ENCODE assay signal across 13 cellular contexts in genomic region chr10:86363833-86364511, GRCh38. TPM values are rescaled to one million over a fixed set of nuclear protein-coding genes. Genes with fewer than 3 reads are reported as not detected.
DNase-seq lines count a peak whose midpoint lies in the region; ATAC-seq and TF ChIP-seq lines count a peak whose summit lies in the region.
"Had no signal": no experiment of that assay in that cellular context is flagged by ENCODE, and none has a peak within 500 bp of the region (broad histone marks: within the 10 kb centered on the region; RNA-seq: fewer than 3 reads in every experiment).

No MANE protein-coding gene starts in this region.

- TF ChIP-seq EP300 in sigmoid colon (IDR thresholded peaks at IDR 0.05): no peak

- WGBS in sigmoid colon, 2 donors: 27 to 29% methylated on average over 30 of the region's 30 CpGs

- peaks cover 86% of the 10 kb centered on the region for H3K27me3 ChIP-seq in iPS-20b (ENCODE audit: insufficient read depth, low read length)
- H3K27me3 ChIP-seq in sigmoid colon: peaks cover 28 to 58% (median 49%) of the 10 kb centered on the region in 3 donors
- H3K27me3 ChIP-seq: uterus had no signal

- no peak overlapping the region for H3K4me3 ChIP-seq in NB4 (ENCODE audit: low read depth, low read length)
- peak overlapping the region; percentile 66; the same call in 1 of the 2 replicates for H3K4me3 ChIP-seq in iPS-20b (ENCODE audit: low read length)
- peak overlapping the region in 2 of 4 donors; percentile 26 to 35 for H3K4me3 ChIP-seq in sigmoid colon

- intact Hi-C loops in activated CD4-positive, alpha-beta memory T cell treated with anti-CD3 and anti-CD28 coated beads for 36 hours (cut with micrococcal nuclease): no loop called here
- intact Hi-C loops in sigmoid colon (cut with DNase I): loop anchor here (10.0 kb wide), 1 partner anchor 569 kb away; no protein-coding TSS in a partner anchor

- peaks cover 65% of the 10 kb centered on the region for H3K27me3 Mint-ChIP-seq in activated CD4-positive, alpha-beta memory T cell treated with anti-CD3 and anti-CD28 coated beads, Interleukin-2, amount 10 ng/mL, durations not matched to agents 7 days and 5 days
- peaks cover 49% of the 10 kb centered on the region for H3K27me3 Mint-ChIP-seq in activated CD4-positive, alpha-beta memory T cell treated with anti-CD3 and anti-CD28 coated beads for 36 hours

- H3K27ac ChIP-seq in iPS-20b (ENCODE audit: low read length) (no peak overlapping the region), sigmoid colon (no peak overlapping the region)
- H3K27ac ChIP-seq: uterus had no signal

- POLR2A ChIA-PET in activated CD4-positive, alpha-beta memory T cell treated with anti-CD3 and anti-CD28 coated beads, Interleukin-2, amount 10 ng/mL, durations not matched to agents 7 days and 5 days (lab: Charles Lee): no interaction called here
- POLR2A ChIA-PET in activated CD4-positive, alpha-beta memory T cell treated with anti-CD3 and anti-CD28 coated beads for 36 hours (lab: Charles Lee): no interaction called here

- no peak overlapping the region for H3K27ac Mint-ChIP-seq in activated CD4-positive, alpha-beta memory T cell treated with anti-CD3 and anti-CD28 coated beads, Interleukin-2, amount 10 ng/mL, durations not matched to agents 7 days and 5 days
- no peak overlapping the region for H3K27ac Mint-ChIP-seq in activated CD4-positive, alpha-beta memory T cell treated with anti-CD3 and anti-CD28 coated beads for 36 hours

- CTCF ChIA-PET in activated CD4-positive, alpha-beta memory T cell treated with anti-CD3 and anti-CD28 coated beads, Interleukin-2, amount 10 ng/mL, durations not matched to agents 7 days and 5 days (lab: Charles Lee): no interaction called here
- CTCF ChIA-PET in activated CD4-positive, alpha-beta memory T cell treated with anti-CD3 and anti-CD28 coated beads for 36 hours (lab: Charles Lee): no interaction called here

- H3K9me3 ChIP-seq in iPS-20b (ENCODE audit: insufficient read depth, low read depth, low read length) (no peaks in the 10 kb centered on the region; the same call in 1 of the 2 replicates), sigmoid colon (no peaks in the 10 kb centered on the region)
- H3K9me3 ChIP-seq: uterus had no signal

- no peaks in the 10 kb centered on the region for H3K4me1 ChIP-seq in iPS-20b (ENCODE audit: insufficient read depth, low read length)
- H3K4me1 ChIP-seq in sigmoid colon: peaks cover 0 to 49% (median 39%) of the 10 kb centered on the region in 4 donors

- H3K36me3 ChIP-seq in iPS-20b (ENCODE audit: insufficient read depth, low read depth, low read length): no peaks in the 10 kb centered on the region
- H3K36me3 ChIP-seq in sigmoid colon: no peaks in the 10 kb centered on the region
- H3K36me3 ChIP-seq: uterus had no signal

- TF ChIP-seq POLR2A in NB4 (IDR thresholded peaks at IDR 0.05; ENCODE audit: extremely low read depth, insufficient read length) (no peak), sigmoid colon (IDR thresholded peaks at IDR 0.05) (no peak)

- DNase-seq in activated CD4-positive, alpha-beta memory T cell treated with anti-CD3 and anti-CD28 coated beads, Interleukin-2, amount 10 ng/mL, durations not matched to agents 7 days and 5 days: no peak
- no peak for DNase-seq in activated CD4-positive, alpha-beta memory T cell treated with anti-CD3 and anti-CD28 coated beads for 36 hours
- DNase-seq in NB4 (ENCODE audit: low read depth) (peak; percentile 32), sigmoid colon (peak; percentile 57), NOMO-1 (lab: John Stamatoyannopoulos, UW; ENCODE audit: unreplicated experiment in 2 of 2) (no peak)
- DNase-seq: activated T-cell treated with anti-CD3 and anti-CD28 coated beads for 4 hours, cortex of kidney, T-cell, uterus had no signal

- H3K4me3 Mint-ChIP-seq in activated CD4-positive, alpha-beta memory T cell treated with anti-CD3 and anti-CD28 coated beads, Interleukin-2, amount 10 ng/mL, durations not matched to agents 7 days and 5 days: peak overlapping the region; percentile 17
- H3K4me3 Mint-ChIP-seq in activated CD4-positive, alpha-beta memory T cell treated with anti-CD3 and anti-CD28 coated beads for 36 hours: no peak overlapping the region

- H3K9me3 Mint-ChIP-seq in activated CD4-positive, alpha-beta memory T cell treated with anti-CD3 and anti-CD28 coated beads, Interleukin-2, amount 10 ng/mL, durations not matched to agents 7 days and 5 days: no peaks in the 10 kb centered on the region
- H3K9me3 Mint-ChIP-seq in activated CD4-positive, alpha-beta memory T cell treated with anti-CD3 and anti-CD28 coated beads for 36 hours: no peaks in the 10 kb centered on the region
- H3K9me3 Mint-ChIP-seq: T-cell had no signal

- no peak overlapping the region for H3K9ac ChIP-seq in iPS-20b (ENCODE audit: low read depth, low read length)

- H3K4me1 Mint-ChIP-seq in activated CD4-positive, alpha-beta memory T cell treated with anti-CD3 and anti-CD28 coated beads, Interleukin-2, amount 10 ng/mL, durations not matched to agents 7 days and 5 days: peaks cover 10% of the 10 kb centered on the region
- H3K4me1 Mint-ChIP-seq in activated CD4-positive, alpha-beta memory T cell treated with anti-CD3 and anti-CD28 coated beads for 36 hours (ENCODE audit: low read depth): peaks cover 17% of the 10 kb centered on the region

- ATAC-seq in GM21515 (IDR thresholded peaks at IDR 0.05; ENCODE audit: unreplicated experiment): no peak
- no peak for ATAC-seq in GM19035 (IDR thresholded peaks at IDR 0.05; ENCODE audit: unreplicated experiment)
- ATAC-seq: T-cell had no signal

- TF ChIP-seq CTCF in NB4 (IDR thresholded peaks at IDR 0.05; ENCODE audit: low read depth, low read length) (no peak), sigmoid colon (IDR thresholded peaks at IDR 0.05) (no peak)

- H3K36me3 Mint-ChIP-seq in activated CD4-positive, alpha-beta memory T cell treated with anti-CD3 and anti-CD28 coated beads, Interleukin-2, amount 10 ng/mL, durations not matched to agents 7 days and 5 days (ENCODE audit: low read depth): no peaks in the 10 kb centered on the region
- H3K36me3 Mint-ChIP-seq in activated CD4-positive, alpha-beta memory T cell treated with anti-CD3 and anti-CD28 coated beads for 36 hours: no peaks in the 10 kb centered on the region
- H3K36me3 Mint-ChIP-seq: T-cell had no signal

RNA-seq across cellular contexts. Expression of gene GRID1, which starts 2.6 kb away (rescaled TPM):
- total RNA-seq in activated CD4-positive, alpha-beta memory T cell treated with anti-CD3 and anti-CD28 coated beads, Interleukin-2, amount 10 ng/mL, durations not matched to agents 7 days and 5 days: not detected
- not detected for total RNA-seq in activated CD4-positive, alpha-beta memory T cell treated with anti-CD3 and anti-CD28 coated beads for 36 hours
- total RNA-seq in sigmoid colon: 1 to 10 TPM in 3 of 4 donors, under 1 TPM in 1; 0.66 to 4.7 (median 1.5) TPM
- 1 to 10 TPM in 1 of 3 donors, not detected in 2; 1.1 TPM for polyA plus RNA-seq in sigmoid colon
- total RNA-seq: myocyte had no signal

Comparison
In these comparisons a context has a peak if more than half of its experiments do, and no peak if none do; other contexts are left out.
1. DNase-seq: peak in NB4 (single experiment) and sigmoid colon (single experiment); none in activated CD4-positive, alpha-beta memory T cell treated with anti-CD3 and anti-CD28 coated beads, Interleukin-2, amount 10 ng/mL, durations not matched to agents 7 days and 5 days (single experiment), activated CD4-positive, alpha-beta memory T cell treated with anti-CD3 and anti-CD28 coated beads for 36 hours (single experiment) and NOMO-1 (0 of 2).